In genomic region chr20:32301719-32302506, GRCh38 we compare ENCODE assay signal across 1 cellular context.
TF ChIP-seq lines count a peak whose summit lies in the region.

No MANE protein-coding gene starts in this region.

TF ChIP-seq in endothelial cell of umbilical vein, 7 proteins besides CTCF, POLR2A, EP300 and RAD21:
- TF ChIP-seq EZH2 (IDR thresholded peaks at IDR 0.05; ENCODE audit: borderline replicate concordance, low read depth, low read length, severe bottlenecking) (no peak), FOS (IDR thresholded peaks at IDR 0.05; ENCODE audit: borderline replicate concordance, insufficient read depth, low read length) (no peak), MAX (IDR thresholded peaks at IDR 0.05; ENCODE audit: insufficient read depth, insufficient read length) (no peak), POLR2AphosphoS5 (IDR thresholded peaks at IDR 0.05; ENCODE audit: insufficient read depth, low read depth, low read length) (no peak), GATA2 (IDR thresholded peaks at IDR 0.05; ENCODE audit: insufficient read depth, insufficient read length, low read depth, low read length) (no peak)
